8 cellular contexts compared by ENCODE assay signal in the genomic region with DNA sequence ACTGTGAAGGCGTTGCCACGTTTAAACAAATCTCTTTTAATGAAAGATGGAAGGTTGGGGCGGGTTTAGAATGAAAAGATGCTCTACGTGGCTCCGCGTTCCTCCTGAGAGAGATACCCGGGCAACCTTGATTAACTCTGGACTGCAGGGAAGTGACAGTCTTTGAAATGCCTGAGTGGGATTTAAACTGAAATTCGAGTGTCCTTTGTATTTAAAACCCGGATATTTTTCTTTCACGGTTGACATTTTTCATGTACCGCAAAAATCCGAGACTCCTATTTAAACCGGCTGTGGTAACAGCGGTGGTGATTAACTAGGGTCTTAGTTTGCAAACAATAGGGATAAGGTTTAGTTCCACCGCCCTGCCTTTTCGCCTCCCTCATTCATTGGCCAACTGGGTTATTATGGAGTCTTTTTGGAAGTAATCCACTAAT. TPM values are rescaled to one million over a fixed set of nuclear protein-coding genes. Genes with fewer than 3 reads are reported as not detected.
A peak's percentile ranks its signal among the peaks of the same experiment; 100 is the strongest.
DNase-seq lines count a peak whose midpoint lies in the region; ATAC-seq and TF ChIP-seq lines count a peak whose summit lies in the region.

No MANE protein-coding gene starts in this region.

- TSS peak; percentile 57 for BruUV-seq in Caco-2 (replicated peaks; lab: Mats Ljungman, UMichigan)

- peak overlapping the region; percentile 89 for H3K4me3 ChIP-seq in Caco-2 (ENCODE audit: low read depth, low read length)
- peak overlapping the region; percentile 73 to 95 (median 82) for H3K4me3 ChIP-seq in heart right ventricle
- peak overlapping the region; percentile 90 for H3K4me3 ChIP-seq in psoas muscle

- CTCF ChIA-PET in Caco-2 (lab: Charles Lee): no interaction called here
- CTCF ChIA-PET in activated CD4-positive, alpha-beta memory T cell treated with anti-CD3 and anti-CD28 coated beads for 36 hours (lab: Charles Lee): interaction anchor here (1.0 kb wide), 1 partner anchor 40 kb away, joined by 3 read pairs; no protein-coding TSS in a partner anchor

- TF ChIP-seq CTCF in Caco-2 (IDR thresholded peaks at IDR 0.05; ENCODE audit: insufficient read depth in 1 of 2, low read depth in 1 of 2, low read length in 1 of 2, severe bottlenecking in 1 of 2, unreplicated experiment in 1 of 2) (no peak), heart right ventricle (IDR thresholded peaks at IDR 0.05) (no peak), psoas muscle (IDR thresholded peaks at IDR 0.05) (no peak)

- H3K4me3 Mint-ChIP-seq in Caco-2 (ENCODE audit: unreplicated experiment): peak overlapping the region; percentile 79
- H3K4me3 Mint-ChIP-seq in activated CD4-positive, alpha-beta memory T cell treated with anti-CD3 and anti-CD28 coated beads for 36 hours: peak overlapping the region; percentile 100

- no peaks in the 10 kb centered on the region for H3K9me3 Mint-ChIP-seq in Caco-2 (ENCODE audit: unreplicated experiment)
- no peaks in the 10 kb centered on the region for H3K9me3 Mint-ChIP-seq in activated CD4-positive, alpha-beta memory T cell treated with anti-CD3 and anti-CD28 coated beads for 36 hours

- peaks cover 14% of the 10 kb centered on the region for H3K4me1 Mint-ChIP-seq in Caco-2 (ENCODE audit: low read depth, unreplicated experiment)
- peaks cover 30% of the 10 kb centered on the region for H3K4me1 Mint-ChIP-seq in activated CD4-positive, alpha-beta memory T cell treated with anti-CD3 and anti-CD28 coated beads for 36 hours (ENCODE audit: low read depth)

- intact Hi-C loops in Caco-2 (cut with micrococcal nuclease; ENCODE audit: unreplicated experiment) (loop anchor here (1.0 kb wide), 1 partner anchor 63 kb away; a partner anchor contains a TSS), heart right ventricle (cut with DNase I) (no loop called here), psoas muscle (cut with DNase I) (loop anchor here in 1 of 2 donors (5.0 kb wide), 1 partner anchor 38 kb away; no protein-coding TSS in a partner anchor)
- intact Hi-C loops in activated CD4-positive, alpha-beta memory T cell treated with anti-CD3 and anti-CD28 coated beads for 36 hours (cut with micrococcal nuclease): loop anchor here (1.0 to 5.0 kb wide), 3 partner anchors 63 to 1518 kb away; a partner anchor contains a TSS

- H3K4me1 ChIP-seq in Caco-2 (peaks cover 12% of the 10 kb centered on the region; the same call in 1 of the 2 replicates), heart right ventricle (peaks cover 0 to 22% (median 16%) of the 10 kb centered on the region in 9 donors), psoas muscle (peaks cover 8% of the 10 kb centered on the region)

- H3K27ac ChIP-seq in heart right ventricle (peak overlapping the region in 9 of 10 donors; percentile 11 to 86 (median 76)), psoas muscle (peak overlapping the region; percentile 73)

- H3K27me3 ChIP-seq in Caco-2 (replicated peaks; ENCODE audit: control insufficient read depth, insufficient read depth, low read length) (no peaks in the 10 kb centered on the region), heart right ventricle (no peaks in the 10 kb centered on the region), psoas muscle (ENCODE audit: insufficient read depth in 3 of 3, low read length in 2 of 3) (no peaks in the 10 kb centered on the region)

- no peaks in the 10 kb centered on the region for H3K27me3 Mint-ChIP-seq in Caco-2 (ENCODE audit: insufficient read depth, unreplicated experiment)
- H3K27me3 Mint-ChIP-seq in activated CD4-positive, alpha-beta memory T cell treated with anti-CD3 and anti-CD28 coated beads for 36 hours: peaks cover 3% of the 10 kb centered on the region

- POLR2A ChIA-PET in Caco-2 (lab: Charles Lee): no interaction called here
- POLR2A ChIA-PET in activated CD4-positive, alpha-beta memory T cell treated with anti-CD3 and anti-CD28 coated beads for 36 hours (lab: Charles Lee): no interaction called here

- ATAC-seq in GM21526 (IDR thresholded peaks at IDR 0.05; ENCODE audit: low FRiP score, unreplicated experiment) (peak; percentile 22), heart right ventricle (peak in 3 of 8 donors; percentile 18 to 38 (median 24)), psoas muscle (peak in 1 of 4 donors; percentile 32), HG02588 (IDR thresholded peaks at IDR 0.05; ENCODE audit: unreplicated experiment) (no peak), GM21737 (IDR thresholded peaks at IDR 0.05; ENCODE audit: unreplicated experiment) (no peak)

- peak overlapping the region; percentile 90 for H3K27ac Mint-ChIP-seq in Caco-2 (ENCODE audit: unreplicated experiment)
- peak overlapping the region; percentile 99 for H3K27ac Mint-ChIP-seq in activated CD4-positive, alpha-beta memory T cell treated with anti-CD3 and anti-CD28 coated beads for 36 hours

- H3K9me3 ChIP-seq in Caco-2 (no peaks in the 10 kb centered on the region), heart right ventricle (no peaks in the 10 kb centered on the region), psoas muscle (no peaks in the 10 kb centered on the region)

- 0 to 1% methylated on average over 16 of the region's 16 CpGs for WGBS in heart right ventricle, 2 donors
- WGBS in psoas muscle, 3 donors: 1% methylated on average over 16 of the region's 16 CpGs

- H3K36me3 Mint-ChIP-seq in Caco-2 (ENCODE audit: insufficient read depth, unreplicated experiment): peaks cover 21% of the 10 kb centered on the region
- peaks cover 24% of the 10 kb centered on the region for H3K36me3 Mint-ChIP-seq in activated CD4-positive, alpha-beta memory T cell treated with anti-CD3 and anti-CD28 coated beads for 36 hours

- H3K36me3 ChIP-seq in Caco-2 (ENCODE audit: control insufficient read depth, insufficient read depth, low read length) (no peaks in the 10 kb centered on the region), heart right ventricle (peaks cover 0 to 4% (median 0%) of the 10 kb centered on the region in 9 donors), psoas muscle (ENCODE audit: insufficient read depth in 1 of 2, low read depth in 1 of 2) (no peaks in the 10 kb centered on the region)

- DNase-seq in Caco-2 (no peak), NAMALWA (ENCODE audit: low spot score) (peak; percentile 56), heart right ventricle (no peak), psoas muscle (no peak)
- peak; percentile 14 for DNase-seq in activated CD4-positive, alpha-beta memory T cell treated with anti-CD3 and anti-CD28 coated beads for 36 hours

RNA-seq across cellular contexts. Expression of a gene that starts 0.7 kb away (rescaled TPM):
- 23.0 and 25.1 TPM in 2 replicates for total RNA-seq in Caco-2 (2022)
- total RNA-seq in activated CD4-positive, alpha-beta memory T cell treated with anti-CD3 and anti-CD28 coated beads for 36 hours: 10 to 100 TPM; 25.3 to 31.2 TPM
- total RNA-seq in heart right ventricle: 10 to 100 TPM in 3 of 10 donors, 1 to 10 TPM in 7; 7.4 to 11.0 (median 8.9) TPM
- 1 to 10 TPM; 2.6 to 4.5 TPM for polyA plus RNA-seq in heart right ventricle
- total RNA-seq in psoas muscle: 1 to 10 TPM; 4.3 to 8.0 (median 6.5) TPM
- polyA plus RNA-seq in psoas muscle: 1 to 10 TPM; 1.9 to 5.0 (median 2.6) TPM

Comparison
In these comparisons a context has a peak if more than half of its experiments do, and no peak if none do; other contexts are left out.
1. DNase-seq: peak in NAMALWA (single experiment) and activated CD4-positive, alpha-beta memory T cell treated with anti-CD3 and anti-CD28 coated beads for 36 hours (single experiment); none in Caco-2 (0 of 2), heart right ventricle (0 of 2) and psoas muscle (0 of 2).
2. intact Hi-C loops: an anchor here in Caco-2 (1.0 kb wide) and activated CD4-positive, alpha-beta memory T cell treated with anti-CD3 and anti-CD28 coated beads for 36 hours (1.0 to 5.0 kb wide); none called in heart right ventricle.
3. Peak in every context shown above with its lines, with median percentiles within 50 percentile points of each other: H3K4me3 ChIP-seq.